ENCODE assay signal across 8 cellular contexts in genomic region chr6:134173936-134174789, GRCh38.
A peak's percentile ranks its signal among the peaks of the same experiment; 100 is the strongest.
DNase-seq lines count a peak whose midpoint lies in the region; ATAC-seq, FAIRE-seq and TF ChIP-seq lines count a peak whose summit lies in the region.

No MANE protein-coding gene starts in this region.

- H3K27me3 ChIP-seq in left lung = no peaks in the 10 kb centered on the region

- peaks cover 0 to 48% of the 10 kb centered on the region in 2 donors for H3K36me3 ChIP-seq in left lung

- DNase-seq in EH (ENCODE audit: low read depth) (peak; percentile 88), NCI-H526 (lab: John Stamatoyannopoulos, UW) (peak; percentile 34 to 81), dermis blood vessel endothelial cell (peak; percentile 94), left lung (peak in 1 of 2 donors; percentile 82), H54 (ENCODE audit: insufficient read length, low spot score) (no peak)
- DNase-seq in activated CD4-positive, alpha-beta T cell treated with anti-CD3 and anti-CD28 coated beads, Interleukin-2, amount 50 U/mL, for 1 hour = peak; percentile 91
- DNase-seq in stimulated activated CD4-positive, alpha-beta T cell treated with anti-CD3 and anti-CD28 coated beads, Interleukin-2, amount 100 ng/mL, for 4 hours (ENCODE audit: low read depth) = peak; percentile 79

- intact Hi-C loops in left lung (cut with DNase I) = loop anchor here in 1 of 2 donors (5.0 to 10.0 kb wide), 2 partner anchors 341 to 648 kb away; no protein-coding TSS in a partner anchor

- ATAC-seq in HG03432 (IDR thresholded peaks at IDR 0.05; ENCODE audit: unreplicated experiment) (peak; percentile 12), left lung (peak; percentile 51)

- H3K27ac ChIP-seq in left lung = peak overlapping the region; percentile 99 to 100

- no peak for FAIRE-seq in H54 (lab: Jason Lieb, UNC)

- peak; percentile 80 to 88 for TF ChIP-seq CTCF in left lung (IDR thresholded peaks at IDR 0.05)

- H3K4me3 ChIP-seq in left lung = peak overlapping the region; percentile 69 to 76

- H3K4me1 ChIP-seq in left lung = peaks cover 3 to 70% of the 10 kb centered on the region in 2 donors

- no peak for TF ChIP-seq POLR2A in H54 (IDR thresholded peaks at IDR 0.05; ENCODE audit: low read depth, low read length)

- no peaks in the 10 kb centered on the region for H3K9me3 ChIP-seq in left lung
